ENCODE assay signal across 9 cellular contexts in the genomic region with DNA sequence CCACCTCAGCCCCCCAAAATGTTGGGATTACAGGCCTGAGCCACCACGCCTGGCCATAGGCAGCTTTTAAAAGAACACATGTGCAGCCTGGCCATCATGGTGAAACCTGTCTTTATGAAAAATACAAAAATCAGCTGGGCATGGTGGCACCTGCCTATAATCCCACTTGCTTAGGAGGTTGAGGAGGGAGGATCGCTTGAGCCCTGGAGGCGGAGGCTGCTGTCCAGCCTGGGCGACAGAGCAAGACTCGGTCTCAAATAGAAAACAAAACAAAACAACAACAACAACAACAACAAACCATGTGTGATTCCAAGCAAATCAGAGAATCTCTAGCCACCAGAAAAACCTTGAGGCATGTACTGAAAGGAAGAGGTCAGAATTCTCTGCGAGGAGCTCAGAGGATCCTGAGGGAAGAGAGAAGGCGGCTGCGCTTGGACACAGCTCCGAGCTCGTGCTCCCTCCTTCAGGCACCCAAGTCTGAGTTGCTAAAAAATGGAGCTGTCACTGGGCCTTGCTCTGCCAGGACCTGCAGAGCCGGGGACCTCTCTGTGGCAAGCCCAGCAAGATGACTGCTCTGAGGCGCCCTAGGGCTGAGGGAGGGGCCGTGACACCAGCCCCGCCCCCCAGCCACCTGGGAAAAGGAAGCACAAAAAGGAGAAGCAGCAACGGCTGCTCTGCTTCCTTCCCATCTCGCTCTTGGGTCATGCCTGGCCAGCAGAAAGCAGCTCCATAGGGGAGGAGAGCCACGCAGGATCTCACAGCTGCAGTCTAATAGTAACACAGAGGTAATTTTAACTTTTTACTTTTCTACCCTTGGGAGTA. TPM values are rescaled to one million over a fixed set of nuclear protein-coding genes. Genes with fewer than 3 reads are reported as not detected.
A peak's percentile ranks its signal among the peaks of the same experiment; 100 is the strongest.
DNase-seq lines count a peak whose midpoint lies in the region; ATAC-seq and TF ChIP-seq lines count a peak whose summit lies in the region.
"Had no signal": no experiment of that assay in that cellular context is flagged by ENCODE, and none has a peak within 500 bp of the region (broad histone marks: within the 10 kb centered on the region; RNA-seq: fewer than 3 reads in every experiment).

TSS of gene ARL11 (plus strand) at position 677 of the 822 bp plus-strand sequence. CDS start 1,941 bp downstream, outside the sequence.

- no peak for DNase-seq in DND-41
- peak; percentile 97 for DNase-seq in KBM-7
- peak; percentile 61 to 70 for DNase-seq in activated CD4-positive, alpha-beta T cell treated with anti-CD3 and anti-CD28 coated beads, Interleukin-2, amount 50 U/mL, for 48 hours
- peak; percentile 25 to 62 for DNase-seq in foreskin keratinocyte
- DNase-seq in retina: peak; percentile 16
- no peak for DNase-seq in NCI-H2029 (lab: John Stamatoyannopoulos, UW)
- DNase-seq in NCI-H2107 (lab: John Stamatoyannopoulos, UW): no peak

- H4K20me1 ChIP-seq in DND-41 (ENCODE audit: insufficient read depth, low read length): no peaks in the 10 kb centered on the region

- no peak for TF ChIP-seq CTCF in DND-41 (IDR thresholded peaks at IDR 0.05; ENCODE audit: borderline replicate concordance, extremely low read depth, low read length, poor library complexity, severe bottlenecking)
- no peak for TF ChIP-seq CTCF in foreskin keratinocyte (conservative IDR thresholded peaks at IDR 0.05)

- ATAC-seq in DND-41 (ENCODE audit: insufficient read depth, low read depth) (peak; percentile 44; the same call in 1 of the 3 replicates), GM21529 (IDR thresholded peaks at IDR 0.05; ENCODE audit: unreplicated experiment) (peak; percentile 96), foreskin keratinocyte (peak; percentile 85)

- H3K79me2 ChIP-seq in DND-41 (ENCODE audit: insufficient read depth, low read length): no peaks in the 10 kb centered on the region

- no peaks in the 10 kb centered on the region for H3K9me3 ChIP-seq in DND-41 (ENCODE audit: insufficient read depth, low read length, severe bottlenecking)

- H2AFZ ChIP-seq in DND-41 (ENCODE audit: low read depth, low read length): no peak within 1 kb of the TSS

- H3K27me3 ChIP-seq in DND-41 (ENCODE audit: insufficient read depth, low read length, poor library complexity) (no peaks in the 10 kb centered on the region), foreskin keratinocyte (no peaks in the 10 kb centered on the region)

- H3K4me2 ChIP-seq in DND-41 (ENCODE audit: insufficient read depth, low read length): no peak within 1 kb of the TSS

- H3K9ac ChIP-seq in DND-41 (ENCODE audit: low read depth, low read length): no peak within 1 kb of the TSS

- H3K27ac ChIP-seq in DND-41 (ENCODE audit: low read length) (no peak within 1 kb of the TSS), foreskin keratinocyte (no peak within 1 kb of the TSS)
- H3K27ac ChIP-seq: epithelial cell of prostate had no signal

- H3K4me1 ChIP-seq in DND-41 (ENCODE audit: insufficient read depth, low read length) (no peaks in the 10 kb centered on the region), foreskin keratinocyte (no peaks in the 10 kb centered on the region)

- no peak within 1 kb of the TSS for H3K4me3 ChIP-seq in DND-41 (ENCODE audit: low read depth in 1 of 2, low read length in 2 of 2)

- H3K36me3 ChIP-seq in DND-41 (ENCODE audit: insufficient read depth, low read length): no peaks in the 10 kb centered on the region

- in situ Hi-C loops in KBM-7 (cut with MboI; ENCODE audit: low pct_unique_long_range_greater_than_20kb, low sequenced_read_pairs): no loop called here

RNA-seq across cellular contexts. Expression of gene ARL11, which starts in this region (rescaled TPM):
- 0.53 and 0.54 TPM in 2 replicates for total RNA-seq in foreskin keratinocyte
- polyA plus RNA-seq in foreskin keratinocyte: 0.46 and 0.57 TPM in 2 replicates

Comparison
In these comparisons a context has a peak if more than half of its experiments do, and no peak if none do; other contexts are left out.
1. Peak in DNase-seq and ATAC-seq in foreskin keratinocyte; RNA of the gene not detected or under 1 TPM.
2. ATAC-seq: peak in every context shown above with its lines; median percentile 96 in GM21529; 85 in foreskin keratinocyte; 44 in DND-41.
3. DNase-seq: peak in KBM-7 (single experiment), activated CD4-positive, alpha-beta T cell treated with anti-CD3 and anti-CD28 coated beads, Interleukin-2, amount 50 U/mL, for 48 hours (2 of 2) and retina (single experiment); none in DND-41 (single experiment), NCI-H2029 (single experiment) and NCI-H2107 (single experiment).